7 cellular contexts compared by ENCODE assay signal in genomic region chr3:195994343-195994742, GRCh38.
DNase-seq lines count a peak whose midpoint lies in the region; ATAC-seq and TF ChIP-seq lines count a peak whose summit lies in the region.
"Not testable (repeated sequence)": the region's sequence is repeated elsewhere in the genome, so short reads cannot be mapped to it uniquely, and the experiment has no call there.

No MANE protein-coding gene starts in this region.

- H3K27me3 Mint-ChIP-seq in activated CD8-positive, alpha-beta memory T cell treated with anti-CD3 and anti-CD28 coated beads, Interleukin-2, amount 10 ng/mL, durations not matched to agents 7 days and 5 days: peaks cover 15% of the 10 kb centered on the region
- H3K27me3 Mint-ChIP-seq in natural killer cell (ENCODE audit: low read depth in 2 of 2): not testable (repeated sequence)

- not testable (repeated sequence) for H3K9me3 ChIP-seq in body of pancreas; cardiac muscle cell (ENCODE audit: low read depth)

- H3K4me1 Mint-ChIP-seq in activated CD8-positive, alpha-beta memory T cell treated with anti-CD3 and anti-CD28 coated beads, Interleukin-2, amount 10 ng/mL, durations not matched to agents 7 days and 5 days; natural killer cell: not testable (repeated sequence)

- WGBS in body of pancreas, 2 donors: 20 to 25% methylated on average over 8 to 13 of the region's 14 CpGs

- TF ChIP-seq POLR2A in body of pancreas (IDR thresholded peaks at IDR 0.05): not testable (repeated sequence)

- H3K4me1 ChIP-seq in body of pancreas; cardiac muscle cell (ENCODE audit: low read depth): not testable (repeated sequence)

- not testable (repeated sequence) for H3K27me3 ChIP-seq in body of pancreas, cardiac muscle cell

- H3K4me3 Mint-ChIP-seq in activated CD8-positive, alpha-beta memory T cell treated with anti-CD3 and anti-CD28 coated beads, Interleukin-2, amount 10 ng/mL, durations not matched to agents 7 days and 5 days; natural killer cell: not testable (repeated sequence)

- not testable (repeated sequence) for H3K4me3 ChIP-seq in body of pancreas, cardiac muscle cell

- DNase-seq in RKO (ENCODE audit: low spot score) (peak; percentile 43), body of pancreas (peak; percentile 30 to 62 (median 56)), cardiac muscle cell (ENCODE audit: low read depth in 1 of 2, low spot score in 1 of 2) (peak; percentile 20 to 29), natural killer cell (peak; percentile 47)
- peak; percentile 73 for DNase-seq in activated CD8-positive, alpha-beta memory T cell treated with anti-CD3 and anti-CD28 coated beads, Interleukin-2, amount 10 ng/mL, durations not matched to agents 7 days and 5 days
- peak; percentile 50 to 53 for DNase-seq in stimulated activated CD4-positive, alpha-beta T cell treated with anti-CD3 and anti-CD28 coated beads, Interleukin-4, amount 100 ng/mL, for 48 hours (ENCODE audit: low read depth in 2 of 2)

- H3K36me3 ChIP-seq in body of pancreas (replicated peaks in 1 of 2; ENCODE audit: insufficient read depth in 1 of 2, low read depth in 2 of 2); cardiac muscle cell: not testable (repeated sequence)

- TF ChIP-seq CTCF in GM12873 (IDR thresholded peaks at IDR 0.05; ENCODE audit: insufficient read depth, low read depth, low read length, missing control alignments) (peak; percentile 49), body of pancreas (IDR thresholded peaks at IDR 0.05) (peak in 4 of 7 experiments; percentile 21 to 35 (median 30)), cardiac muscle cell (IDR thresholded peaks at IDR 0.05; ENCODE audit: low read depth, low read length) (peak; percentile 9)
- TF ChIP-seq CTCF in natural killer cell (IDR thresholded peaks at IDR 0.05): not testable (repeated sequence)

- H3K27ac ChIP-seq in body of pancreas, cardiac muscle cell: not testable (repeated sequence)

- H3K27ac Mint-ChIP-seq in activated CD8-positive, alpha-beta memory T cell treated with anti-CD3 and anti-CD28 coated beads, Interleukin-2, amount 10 ng/mL, durations not matched to agents 7 days and 5 days; natural killer cell: not testable (repeated sequence)

- not testable (repeated sequence) for H3K9me3 Mint-ChIP-seq in activated CD8-positive, alpha-beta memory T cell treated with anti-CD3 and anti-CD28 coated beads, Interleukin-2, amount 10 ng/mL, durations not matched to agents 7 days and 5 days (ENCODE audit: low read depth); natural killer cell

- ATAC-seq in activated CD8-positive, alpha-beta memory T cell treated with anti-CD3 and anti-CD28 coated beads, Interleukin-2, amount 10 ng/mL, durations not matched to agents 7 days and 5 days; body of pancreas; natural killer cell: not testable (repeated sequence)

- CTCF ChIA-PET in activated CD8-positive, alpha-beta memory T cell treated with anti-CD3 and anti-CD28 coated beads, Interleukin-2, amount 10 ng/mL, durations not matched to agents 7 days and 5 days (lab: Charles Lee): interaction anchor here (1.3 kb wide), 1 partner anchor 144 kb away, joined by 3 read pairs; no protein-coding TSS in a partner anchor

- intact Hi-C loops in body of pancreas (cut with DNase I); natural killer cell (cut with micrococcal nuclease): not testable (repeated sequence)

- not testable (repeated sequence) for H3K36me3 Mint-ChIP-seq in activated CD8-positive, alpha-beta memory T cell treated with anti-CD3 and anti-CD28 coated beads, Interleukin-2, amount 10 ng/mL, durations not matched to agents 7 days and 5 days; natural killer cell
